Comparison of ENCODE assay signal across 30 cellular contexts in genomic region chr9:15856591-15856990, GRCh38.
DNase-seq lines count a peak whose midpoint lies in the region; ATAC-seq and TF ChIP-seq lines count a peak whose summit lies in the region.
"Had no signal": no experiment of that assay in that cellular context is flagged by ENCODE, and none has a peak within 500 bp of the region (broad histone marks: within the 10 kb centered on the region; RNA-seq: fewer than 3 reads in every experiment).

No MANE protein-coding gene starts in this region.

- DNase-seq in GM03348 (ENCODE audit: low spot score): peak; percentile 14
- DNase-seq in RPMI7951 (ENCODE audit: low read depth): peak; percentile 12
- peak; percentile 86 for DNase-seq in fibroblast of peridontal ligament (ENCODE audit: extremely low read depth)
- DNase-seq in stromal cell of bone marrow (ENCODE audit: low read depth): peak; percentile 24
- no peak for DNase-seq in omental fat pad (ENCODE audit: low spot score)
- no peak for DNase-seq in activated naive CD4-positive, alpha-beta T cell treated with anti-CD3 and anti-CD28 coated beads, Interleukin-2, amount 50 U/mL, for 72 hours (ENCODE audit: low spot score in 2 of 2)
- DNase-seq in Caco-2: no peak
- DNase-seq: activated CD4-positive, alpha-beta T cell treated with anti-CD3 and anti-CD28 coated beads for 36 hours; activated gamma-delta T cell; activated naive CD8-positive, alpha-beta T cell treated with anti-CD3 and anti-CD28 coated beads, Interleukin-2, amount 50 U/mL, for 24 hours; BE2C; DMS53; GF-D8; heart left ventricle; Karpas-422; left cardiac atrium; mesendoderm; naive B cell; NCI-H1092; NCI-H187; NCI-H2171 treated with DMSO at 0.1 percent for 48 hours; NCI-H526; retina; stimulated activated CD4-positive, alpha-beta T cell treated with anti-CD3 and anti-CD28 coated beads, Interleukin-2, amount 100 ng/mL, for 48 hours; T-helper 17 cell; testis had no signal

- peaks cover 3% of the 10 kb centered on the region for H3K27me3 Mint-ChIP-seq in Caco-2 (ENCODE audit: insufficient read depth, unreplicated experiment)
- H3K27me3 Mint-ChIP-seq: activated CD4-positive, alpha-beta T cell treated with anti-CD3 and anti-CD28 coated beads for 36 hours; activated naive CD8-positive, alpha-beta T cell treated with anti-CD3 and anti-CD28 coated beads, Interleukin-2, amount 50 U/mL, for 24 hours; dendritic cell treated with granulocyte-macrophage colony-stimulating factor and Interleukin-4, amounts not matched to agents 40 ng/mL and 50 ng/mL, for 4 days; naive B cell; stimulated activated memory B cell treated with anti-CD40 and anti-IgM and Interleukin-4, amounts not matched to agents 10 μg/mL and 1 μg/mL and 100 μg/mL, for 72 hours; T-helper 17 cell had no signal

- no peaks in the 10 kb centered on the region for H3K27me3 ChIP-seq in Caco-2 (replicated peaks; ENCODE audit: control insufficient read depth, insufficient read depth, low read length)
- H3K27me3 ChIP-seq: BE2C, breast epithelium, heart left ventricle, testis had no signal

- no peaks in the 10 kb centered on the region for H3K9me3 Mint-ChIP-seq in activated naive CD4-positive, alpha-beta T cell treated with anti-CD3 and anti-CD28 coated beads, Interleukin-2, amount 50 U/mL, for 72 hours
- H3K9me3 Mint-ChIP-seq in Caco-2 (ENCODE audit: unreplicated experiment): no peaks in the 10 kb centered on the region
- H3K9me3 Mint-ChIP-seq: activated naive CD8-positive, alpha-beta T cell treated with anti-CD3 and anti-CD28 coated beads, Interleukin-2, amount 50 U/mL, for 24 hours; dendritic cell treated with granulocyte-macrophage colony-stimulating factor and Interleukin-4, amounts not matched to agents 40 ng/mL and 50 ng/mL, for 4 days; stimulated activated memory B cell treated with anti-CD40 and anti-IgM and Interleukin-4, amounts not matched to agents 10 μg/mL and 1 μg/mL and 100 μg/mL, for 72 hours had no signal

- H3K4me1 Mint-ChIP-seq in Caco-2 (ENCODE audit: low read depth, unreplicated experiment): no peaks in the 10 kb centered on the region
- H3K4me1 Mint-ChIP-seq: activated CD4-positive, alpha-beta T cell treated with anti-CD3 and anti-CD28 coated beads for 36 hours; activated naive CD8-positive, alpha-beta T cell treated with anti-CD3 and anti-CD28 coated beads, Interleukin-2, amount 50 U/mL, for 24 hours; naive B cell; stimulated activated memory B cell treated with anti-CD40 and anti-IgM and Interleukin-4, amounts not matched to agents 10 μg/mL and 1 μg/mL and 100 μg/mL, for 72 hours; T-helper 17 cell had no signal

- POLR2A ChIA-PET in Caco-2 (lab: Charles Lee): no interaction called here

- H3K4me1 ChIP-seq in Caco-2: no peaks in the 10 kb centered on the region
- H3K4me1 ChIP-seq: BE2C, breast epithelium, heart left ventricle had no signal

- no peaks in the 10 kb centered on the region for H3K36me3 Mint-ChIP-seq in activated naive CD4-positive, alpha-beta T cell treated with anti-CD3 and anti-CD28 coated beads, Interleukin-2, amount 50 U/mL, for 72 hours
- no peaks in the 10 kb centered on the region for H3K36me3 Mint-ChIP-seq in Caco-2 (ENCODE audit: insufficient read depth, unreplicated experiment)
- H3K36me3 Mint-ChIP-seq: naive B cell; stimulated activated memory B cell treated with anti-CD40 and anti-IgM and Interleukin-4, amounts not matched to agents 10 μg/mL and 1 μg/mL and 100 μg/mL, for 72 hours had no signal

- TF ChIP-seq CTCF in omental fat pad (IDR thresholded peaks at IDR 0.05): no peak
- no peak for TF ChIP-seq CTCF in Caco-2 (IDR thresholded peaks at IDR 0.05; ENCODE audit: insufficient read depth in 1 of 2, low read depth in 1 of 2, low read length in 1 of 2, severe bottlenecking in 1 of 2, unreplicated experiment in 1 of 2)

- H3K9me3 ChIP-seq in Caco-2: no peaks in the 10 kb centered on the region
- H3K9me3 ChIP-seq: BE2C, testis had no signal

- CTCF ChIA-PET in Caco-2 (lab: Charles Lee): no interaction called here

- intact Hi-C loops in Caco-2 (cut with micrococcal nuclease; ENCODE audit: unreplicated experiment): no loop called here

- H3K4me3 Mint-ChIP-seq in Caco-2 (ENCODE audit: unreplicated experiment): no peak overlapping the region
- H3K4me3 Mint-ChIP-seq: activated CD4-positive, alpha-beta T cell treated with anti-CD3 and anti-CD28 coated beads for 36 hours; activated naive CD8-positive, alpha-beta T cell treated with anti-CD3 and anti-CD28 coated beads, Interleukin-2, amount 50 U/mL, for 24 hours; dendritic cell treated with granulocyte-macrophage colony-stimulating factor and Interleukin-4, amounts not matched to agents 40 ng/mL and 50 ng/mL, for 4 days; naive B cell; stimulated activated memory B cell treated with anti-CD40 and anti-IgM and Interleukin-4, amounts not matched to agents 10 μg/mL and 1 μg/mL and 100 μg/mL, for 72 hours; T-helper 17 cell had no signal

- BruUV-seq in Caco-2 (replicated peaks; lab: Mats Ljungman, UMichigan): no TSS peak

- H3K4me3 ChIP-seq in Caco-2 (ENCODE audit: low read depth, low read length): no peak overlapping the region
- H3K4me3 ChIP-seq: breast epithelium, heart left ventricle, SK-N-MC, testis had no signal

- ATAC-seq in omental fat pad (ENCODE audit: low FRiP score): no peak
- ATAC-seq in activated naive CD4-positive, alpha-beta T cell treated with anti-CD3 and anti-CD28 coated beads, Interleukin-2, amount 50 U/mL, for 72 hours: no peak
- ATAC-seq: activated CD4-positive, alpha-beta T cell treated with anti-CD3 and anti-CD28 coated beads for 36 hours; activated naive CD8-positive, alpha-beta T cell treated with anti-CD3 and anti-CD28 coated beads, Interleukin-2, amount 50 U/mL, for 24 hours; heart left ventricle; left cardiac atrium; stimulated activated memory B cell treated with anti-CD40 and anti-IgM and Interleukin-4, amounts not matched to agents 10 μg/mL and 1 μg/mL and 100 μg/mL, for 72 hours; T-helper 17 cell had no signal

- no peak overlapping the region for H3K27ac Mint-ChIP-seq in activated naive CD4-positive, alpha-beta T cell treated with anti-CD3 and anti-CD28 coated beads, Interleukin-2, amount 50 U/mL, for 72 hours
- H3K27ac Mint-ChIP-seq in Caco-2 (ENCODE audit: unreplicated experiment): no peak overlapping the region
- H3K27ac Mint-ChIP-seq: activated CD4-positive, alpha-beta T cell treated with anti-CD3 and anti-CD28 coated beads for 36 hours; activated naive CD8-positive, alpha-beta T cell treated with anti-CD3 and anti-CD28 coated beads, Interleukin-2, amount 50 U/mL, for 24 hours; dendritic cell treated with granulocyte-macrophage colony-stimulating factor and Interleukin-4, amounts not matched to agents 40 ng/mL and 50 ng/mL, for 4 days; naive B cell; stimulated activated memory B cell treated with anti-CD40 and anti-IgM and Interleukin-4, amounts not matched to agents 10 μg/mL and 1 μg/mL and 100 μg/mL, for 72 hours; T-helper 17 cell had no signal

- H3K36me3 ChIP-seq in Caco-2 (ENCODE audit: control insufficient read depth, insufficient read depth, low read length): no peaks in the 10 kb centered on the region
- H3K36me3 ChIP-seq: BE2C, breast epithelium, heart left ventricle had no signal

Comparison
In these comparisons a context has a peak if more than half of its experiments do, and no peak if none do; other contexts are left out.
1. DNase-seq: peak in GM03348 (single experiment), RPMI7951 (single experiment), fibroblast of peridontal ligament (single experiment) and stromal cell of bone marrow (single experiment); none in omental fat pad (single experiment), activated naive CD4-positive, alpha-beta T cell treated with anti-CD3 and anti-CD28 coated beads, Interleukin-2, amount 50 U/mL, for 72 hours (0 of 2) and Caco-2 (0 of 2).